24 cellular contexts compared by ENCODE assay signal in genomic region chr13:80900557-80900956, GRCh38.
"Had no signal": no experiment of that assay in that cellular context is flagged by ENCODE, and none has a peak within 500 bp of the region (broad histone marks: within the 10 kb centered on the region; RNA-seq: fewer than 3 reads in every experiment).

No MANE protein-coding gene starts in this region.

- H3K27ac ChIP-seq: brain microvascular endothelial cell, parathyroid adenoma, upper lobe of left lung had no signal

- DNase-seq: activated B cell treated with CpG ODN at 0.5 μM for 24 hours; activated CD4-positive, alpha-beta T cell treated with anti-CD3 and anti-CD28 coated beads for 36 hours; activated CD4-positive, alpha-beta T cell treated with anti-CD3 and anti-CD28 coated beads, Interleukin-2, amount 50 U/mL, for 4 hours; activated CD8-positive, alpha-beta memory T cell treated with anti-CD3 and anti-CD28 coated beads, Interleukin-2, amount 50 U/mL, for 48 hours; activated effector memory CD4-positive, alpha-beta T cell treated with anti-CD3 and anti-CD28 coated beads, Interleukin-2, amount 50 U/mL, for 16 hours; activated naive CD4-positive, alpha-beta T cell treated with anti-CD3 and anti-CD28 coated beads, Interleukin-2, amount 10 ng/mL, durations not matched to agents 7 days and 5 days; activated naive CD8-positive, alpha-beta T cell treated with anti-CD3 and anti-CD28 coated beads, Interleukin-2, amount 50 U/mL, for 24 hours; activated T-cell treated with anti-CD3 and anti-CD28 coated beads, Interleukin-2, amount 50 U/mL, for 48 hours; anterior cingulate cortex; brain microvascular endothelial cell; effector memory CD8-positive, alpha-beta T cell; kidney; natural killer cell; nucleus accumbens; sigmoid colon; stimulated activated CD4-positive, alpha-beta T cell treated with anti-CD3 and anti-CD28 coated beads, Interleukin-4, amount 100 ng/mL, for 1 hour; stimulated activated naive CD4-positive, alpha-beta T cell treated with Interleukin-2 at 50 U/mL for 16 hours; SW 1271; T-helper 17 cell; upper lobe of left lung had no signal

- H3K27me3 ChIP-seq: brain microvascular endothelial cell, sigmoid colon, upper lobe of left lung had no signal

- H3K27me3 Mint-ChIP-seq: activated B cell treated with CpG ODN at 0.5 μM for 24 hours; activated CD4-positive, alpha-beta T cell treated with anti-CD3 and anti-CD28 coated beads for 36 hours; activated naive CD4-positive, alpha-beta T cell treated with anti-CD3 and anti-CD28 coated beads, Interleukin-2, amount 10 ng/mL, durations not matched to agents 7 days and 5 days; activated naive CD8-positive, alpha-beta T cell treated with anti-CD3 and anti-CD28 coated beads, Interleukin-2, amount 50 U/mL, for 24 hours; central memory CD8-positive, alpha-beta T cell; effector memory CD8-positive, alpha-beta T cell; T-helper 17 cell had no signal

- H3K9ac ChIP-seq: parathyroid adenoma had no signal

- ATAC-seq: activated CD4-positive, alpha-beta T cell treated with anti-CD3 and anti-CD28 coated beads for 36 hours; activated naive CD8-positive, alpha-beta T cell treated with anti-CD3 and anti-CD28 coated beads, Interleukin-2, amount 50 U/mL, for 24 hours; effector memory CD8-positive, alpha-beta T cell; esophagus mucosa; natural killer cell; T-helper 17 cell had no signal

- H3K4me1 ChIP-seq: parathyroid adenoma, sigmoid colon, upper lobe of left lung had no signal

- H3K4me3 ChIP-seq: lung, sigmoid colon, upper lobe of left lung had no signal

- H3K36me3 ChIP-seq: brain microvascular endothelial cell, sigmoid colon, upper lobe of left lung had no signal

- H3K4me3 Mint-ChIP-seq: activated B cell treated with CpG ODN at 0.5 μM for 24 hours; activated CD4-positive, alpha-beta T cell treated with anti-CD3 and anti-CD28 coated beads for 36 hours; activated naive CD4-positive, alpha-beta T cell treated with anti-CD3 and anti-CD28 coated beads, Interleukin-2, amount 10 ng/mL, durations not matched to agents 7 days and 5 days; activated naive CD8-positive, alpha-beta T cell treated with anti-CD3 and anti-CD28 coated beads, Interleukin-2, amount 50 U/mL, for 24 hours; central memory CD8-positive, alpha-beta T cell; effector memory CD8-positive, alpha-beta T cell; natural killer cell; T-helper 17 cell had no signal

- H2AFZ ChIP-seq: parathyroid adenoma had no signal

- H3K9me3 ChIP-seq: sigmoid colon, upper lobe of left lung had no signal

- H3K4me1 Mint-ChIP-seq: activated B cell treated with CpG ODN at 0.5 μM for 24 hours; activated CD4-positive, alpha-beta T cell treated with anti-CD3 and anti-CD28 coated beads for 36 hours; activated naive CD4-positive, alpha-beta T cell treated with anti-CD3 and anti-CD28 coated beads, Interleukin-2, amount 10 ng/mL, durations not matched to agents 7 days and 5 days; activated naive CD8-positive, alpha-beta T cell treated with anti-CD3 and anti-CD28 coated beads, Interleukin-2, amount 50 U/mL, for 24 hours; central memory CD8-positive, alpha-beta T cell; natural killer cell; T-helper 17 cell had no signal

- H3K79me2 ChIP-seq: parathyroid adenoma had no signal

- H3K36me3 Mint-ChIP-seq: activated naive CD4-positive, alpha-beta T cell treated with anti-CD3 and anti-CD28 coated beads, Interleukin-2, amount 10 ng/mL, durations not matched to agents 7 days and 5 days; natural killer cell had no signal

- H3K9me3 Mint-ChIP-seq: activated B cell treated with CpG ODN at 0.5 μM for 24 hours; activated naive CD8-positive, alpha-beta T cell treated with anti-CD3 and anti-CD28 coated beads, Interleukin-2, amount 50 U/mL, for 24 hours; natural killer cell had no signal

- H3K27ac Mint-ChIP-seq: activated B cell treated with CpG ODN at 0.5 μM for 24 hours; activated CD4-positive, alpha-beta T cell treated with anti-CD3 and anti-CD28 coated beads for 36 hours; activated naive CD4-positive, alpha-beta T cell treated with anti-CD3 and anti-CD28 coated beads, Interleukin-2, amount 10 ng/mL, durations not matched to agents 7 days and 5 days; activated naive CD8-positive, alpha-beta T cell treated with anti-CD3 and anti-CD28 coated beads, Interleukin-2, amount 50 U/mL, for 24 hours; effector memory CD8-positive, alpha-beta T cell; natural killer cell; T-helper 17 cell had no signal
